In the genomic region with DNA sequence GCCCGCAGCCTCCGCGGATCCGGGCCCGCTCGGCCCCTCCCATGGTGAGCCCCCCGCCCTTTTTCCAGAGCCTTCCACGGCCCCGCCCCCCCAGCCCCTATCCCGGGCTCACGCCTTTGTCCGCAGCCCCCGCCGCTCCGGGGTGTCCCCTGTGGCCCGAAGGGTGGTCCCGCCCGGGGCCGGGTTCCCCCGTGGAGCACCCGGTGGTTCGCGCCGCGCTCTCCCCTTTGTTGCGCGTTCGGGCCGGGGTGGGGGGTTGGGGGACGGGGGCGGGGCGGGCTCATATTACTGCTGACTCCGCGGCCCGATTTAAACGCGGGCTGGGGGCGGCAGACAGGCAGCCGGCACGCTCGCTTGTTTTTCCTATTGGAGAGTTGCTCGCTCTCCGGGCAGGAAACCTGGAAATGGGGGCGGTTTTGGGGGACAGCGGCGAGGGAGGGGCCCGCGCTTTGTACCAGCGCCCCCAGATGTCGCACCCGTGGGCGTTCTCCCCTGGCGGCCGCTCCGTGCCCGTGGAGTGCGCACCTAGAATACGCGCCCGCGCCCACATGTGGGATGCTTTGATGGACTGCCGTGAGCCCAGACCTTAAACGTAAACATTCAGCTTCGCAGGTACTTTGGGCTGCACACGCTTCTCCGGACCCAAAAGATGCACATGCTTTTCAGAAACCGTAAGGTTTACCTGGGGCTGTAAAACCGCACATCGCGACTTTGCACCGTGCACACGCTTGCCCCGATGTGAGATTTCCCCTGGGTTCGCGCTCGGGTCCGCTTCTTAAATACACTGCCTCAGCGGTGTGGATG, we compare ENCODE assay signal across 1 cellular context.
TF ChIP-seq lines count a peak whose summit lies in the region.

No MANE protein-coding gene starts in this region.

TF ChIP-seq in HepG2, 621 proteins besides CTCF, POLR2A, EP300 and RAD21 (continues in another document):
- TF ChIP-seq ZNF720 (CRISPR knock-in tag; IDR thresholded peaks at IDR 0.05) (no peak), ZNF383 (CRISPR knock-in tag; IDR thresholded peaks at IDR 0.05; ENCODE audit: borderline replicate concordance) (no peak), TARDBP (CRISPR knock-in tag; IDR thresholded peaks at IDR 0.05) (no peak), FOXJ3 (CRISPR knock-in tag; IDR thresholded peaks at IDR 0.05; ENCODE audit: borderline replicate concordance) (no peak), EED (CRISPR knock-in tag; IDR thresholded peaks at IDR 0.05) (no peak), ZNF510 (CRISPR knock-in tag; IDR thresholded peaks at IDR 0.05; ENCODE audit: low read depth) (no peak), SNAI1 (CRISPR knock-in tag; IDR thresholded peaks at IDR 0.05; ENCODE audit: borderline replicate concordance) (no peak), KDM5B (CRISPR knock-in tag; IDR thresholded peaks at IDR 0.05; ENCODE audit: borderline replicate concordance) (no peak), AGO1 (IDR thresholded peaks at IDR 0.05; ENCODE audit: low read depth, low read length, poor library complexity, severe bottlenecking) (peak; percentile 67), DPF2 (CRISPR knock-in tag; IDR thresholded peaks at IDR 0.05; ENCODE audit: borderline replicate concordance, low read depth) (no peak), CENPX (CRISPR knock-in tag; IDR thresholded peaks at IDR 0.05) (no peak), KDM2A (CRISPR knock-in tag; IDR thresholded peaks at IDR 0.05; ENCODE audit: borderline replicate concordance, low read depth) (peak; percentile 44; the same call in 1 of the 2 replicates), ZSCAN22 (CRISPR knock-in tag; IDR thresholded peaks at IDR 0.05) (no peak), ZBTB38 (CRISPR knock-in tag; IDR thresholded peaks at IDR 0.05) (0 out of 2 replicates have a peak, but pooled peaks have one; percentile 35), BHLHE40 (IDR thresholded peaks at IDR 0.05; ENCODE audit: low read length) (no peak), GABPB1 (CRISPR knock-in tag; IDR thresholded peaks at IDR 0.05) (0 out of 2 replicates have a peak, but pooled peaks have one; percentile 11), TSC22D2 (CRISPR knock-in tag; IDR thresholded peaks at IDR 0.05; ENCODE audit: borderline replicate concordance) (no peak), HIVEP1 (CRISPR knock-in tag; IDR thresholded peaks at IDR 0.05) (0 out of 2 replicates have a peak, but pooled peaks have one; percentile 18), SRSF1 (optimal IDR thresholded peaks at IDR 0.05; ENCODE audit: low read depth, low read length) (peak; percentile 38), ZNF275 (CRISPR knock-in tag; IDR thresholded peaks at IDR 0.05; ENCODE audit: borderline replicate concordance) (no peak), NFAT5 (CRISPR knock-in tag; IDR thresholded peaks at IDR 0.05) (0 out of 2 replicates have a peak, but pooled peaks have one; percentile 31), MED1 (CRISPR knock-in tag; IDR thresholded peaks at IDR 0.05) (no peak), MYC (CRISPR knock-in tag; IDR thresholded peaks at IDR 0.05; ENCODE audit: borderline replicate concordance) (peak; percentile 2; the same call in 1 of the 2 replicates), HNRNPUL1 (IDR thresholded peaks at IDR 0.05; ENCODE audit: low read depth, low read length) (no peak), ZNF34 (CRISPR knock-in tag; IDR thresholded peaks at IDR 0.05; ENCODE audit: borderline replicate concordance) (no peak)
- TF ChIP-seq, protein P1, sequence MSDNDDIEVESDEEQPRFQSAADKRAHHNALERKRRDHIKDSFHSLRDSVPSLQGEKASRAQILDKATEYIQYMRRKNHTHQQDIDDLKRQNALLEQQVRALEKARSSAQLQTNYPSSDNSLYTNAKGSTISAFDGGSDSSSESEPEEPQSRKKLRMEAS (IDR thresholded peaks at IDR 0.05), result peak; percentile 40
- TF ChIP-seq, protein P2, sequence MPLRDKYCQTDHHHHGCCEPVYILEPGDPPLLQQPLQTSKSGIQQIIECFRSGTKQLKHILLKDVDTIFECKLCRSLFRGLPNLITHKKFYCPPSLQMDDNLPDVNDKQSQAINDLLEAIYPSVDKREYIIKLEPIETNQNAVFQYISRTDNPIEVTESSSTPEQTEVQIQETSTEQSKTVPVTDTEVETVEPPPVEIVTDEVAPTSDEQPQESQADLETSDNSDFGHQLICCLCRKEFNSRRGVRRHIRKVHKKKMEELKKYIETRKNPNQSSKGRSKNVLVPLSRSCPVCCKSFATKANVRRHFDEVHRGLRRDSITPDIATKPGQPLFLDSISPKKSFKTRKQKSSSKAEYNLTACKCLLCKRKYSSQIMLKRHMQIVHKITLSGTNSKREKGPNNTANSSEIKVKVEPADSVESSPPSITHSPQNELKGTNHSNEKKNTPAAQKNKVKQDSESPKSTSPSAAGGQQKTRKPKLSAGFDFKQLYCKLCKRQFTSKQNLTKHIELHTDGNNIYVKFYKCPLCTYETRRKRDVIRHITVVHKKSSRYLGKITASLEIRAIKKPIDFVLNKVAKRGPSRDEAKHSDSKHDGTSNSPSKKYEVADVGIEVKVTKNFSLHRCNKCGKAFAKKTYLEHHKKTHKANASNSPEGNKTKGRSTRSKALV (CRISPR knock-in tag; IDR thresholded peaks at IDR 0.05), result 0 out of 2 replicates have a peak, but pooled peaks have one; percentile 18
- TF ChIP-seq, protein P3, sequence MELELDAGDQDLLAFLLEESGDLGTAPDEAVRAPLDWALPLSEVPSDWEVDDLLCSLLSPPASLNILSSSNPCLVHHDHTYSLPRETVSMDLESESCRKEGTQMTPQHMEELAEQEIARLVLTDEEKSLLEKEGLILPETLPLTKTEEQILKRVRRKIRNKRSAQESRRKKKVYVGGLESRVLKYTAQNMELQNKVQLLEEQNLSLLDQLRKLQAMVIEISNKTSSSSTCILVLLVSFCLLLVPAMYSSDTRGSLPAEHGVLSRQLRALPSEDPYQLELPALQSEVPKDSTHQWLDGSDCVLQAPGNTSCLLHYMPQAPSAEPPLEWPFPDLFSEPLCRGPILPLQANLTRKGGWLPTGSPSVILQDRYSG (CRISPR knock-in tag; IDR thresholded peaks at IDR 0.05), result no peak
- TF ChIP-seq, protein P4, sequence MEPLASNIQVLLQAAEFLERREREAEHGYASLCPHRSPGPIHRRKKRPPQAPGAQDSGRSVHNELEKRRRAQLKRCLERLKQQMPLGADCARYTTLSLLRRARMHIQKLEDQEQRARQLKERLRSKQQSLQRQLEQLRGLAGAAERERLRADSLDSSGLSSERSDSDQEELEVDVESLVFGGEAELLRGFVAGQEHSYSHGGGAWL (CRISPR knock-in tag; IDR thresholded peaks at IDR 0.05), result peak; percentile 44; the same call in 1 of the 2 replicates
- TF ChIP-seq, protein P5, sequence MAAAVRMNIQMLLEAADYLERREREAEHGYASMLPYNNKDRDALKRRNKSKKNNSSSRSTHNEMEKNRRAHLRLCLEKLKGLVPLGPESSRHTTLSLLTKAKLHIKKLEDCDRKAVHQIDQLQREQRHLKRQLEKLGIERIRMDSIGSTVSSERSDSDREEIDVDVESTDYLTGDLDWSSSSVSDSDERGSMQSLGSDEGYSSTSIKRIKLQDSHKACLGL (CRISPR knock-in tag; IDR thresholded peaks at IDR 0.05), result peak; percentile 54; the same call in 1 of the 2 replicates
- TF ChIP-seq, protein P6, sequence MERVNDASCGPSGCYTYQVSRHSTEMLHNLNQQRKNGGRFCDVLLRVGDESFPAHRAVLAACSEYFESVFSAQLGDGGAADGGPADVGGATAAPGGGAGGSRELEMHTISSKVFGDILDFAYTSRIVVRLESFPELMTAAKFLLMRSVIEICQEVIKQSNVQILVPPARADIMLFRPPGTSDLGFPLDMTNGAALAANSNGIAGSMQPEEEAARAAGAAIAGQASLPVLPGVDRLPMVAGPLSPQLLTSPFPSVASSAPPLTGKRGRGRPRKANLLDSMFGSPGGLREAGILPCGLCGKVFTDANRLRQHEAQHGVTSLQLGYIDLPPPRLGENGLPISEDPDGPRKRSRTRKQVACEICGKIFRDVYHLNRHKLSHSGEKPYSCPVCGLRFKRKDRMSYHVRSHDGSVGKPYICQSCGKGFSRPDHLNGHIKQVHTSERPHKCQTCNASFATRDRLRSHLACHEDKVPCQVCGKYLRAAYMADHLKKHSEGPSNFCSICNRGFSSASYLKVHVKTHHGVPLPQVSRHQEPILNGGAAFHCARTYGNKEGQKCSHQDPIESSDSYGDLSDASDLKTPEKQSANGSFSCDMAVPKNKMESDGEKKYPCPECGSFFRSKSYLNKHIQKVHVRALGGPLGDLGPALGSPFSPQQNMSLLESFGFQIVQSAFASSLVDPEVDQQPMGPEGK (CRISPR knock-in tag; IDR thresholded peaks at IDR 0.05), result peak; percentile 59
- TF ChIP-seq, protein P7, sequence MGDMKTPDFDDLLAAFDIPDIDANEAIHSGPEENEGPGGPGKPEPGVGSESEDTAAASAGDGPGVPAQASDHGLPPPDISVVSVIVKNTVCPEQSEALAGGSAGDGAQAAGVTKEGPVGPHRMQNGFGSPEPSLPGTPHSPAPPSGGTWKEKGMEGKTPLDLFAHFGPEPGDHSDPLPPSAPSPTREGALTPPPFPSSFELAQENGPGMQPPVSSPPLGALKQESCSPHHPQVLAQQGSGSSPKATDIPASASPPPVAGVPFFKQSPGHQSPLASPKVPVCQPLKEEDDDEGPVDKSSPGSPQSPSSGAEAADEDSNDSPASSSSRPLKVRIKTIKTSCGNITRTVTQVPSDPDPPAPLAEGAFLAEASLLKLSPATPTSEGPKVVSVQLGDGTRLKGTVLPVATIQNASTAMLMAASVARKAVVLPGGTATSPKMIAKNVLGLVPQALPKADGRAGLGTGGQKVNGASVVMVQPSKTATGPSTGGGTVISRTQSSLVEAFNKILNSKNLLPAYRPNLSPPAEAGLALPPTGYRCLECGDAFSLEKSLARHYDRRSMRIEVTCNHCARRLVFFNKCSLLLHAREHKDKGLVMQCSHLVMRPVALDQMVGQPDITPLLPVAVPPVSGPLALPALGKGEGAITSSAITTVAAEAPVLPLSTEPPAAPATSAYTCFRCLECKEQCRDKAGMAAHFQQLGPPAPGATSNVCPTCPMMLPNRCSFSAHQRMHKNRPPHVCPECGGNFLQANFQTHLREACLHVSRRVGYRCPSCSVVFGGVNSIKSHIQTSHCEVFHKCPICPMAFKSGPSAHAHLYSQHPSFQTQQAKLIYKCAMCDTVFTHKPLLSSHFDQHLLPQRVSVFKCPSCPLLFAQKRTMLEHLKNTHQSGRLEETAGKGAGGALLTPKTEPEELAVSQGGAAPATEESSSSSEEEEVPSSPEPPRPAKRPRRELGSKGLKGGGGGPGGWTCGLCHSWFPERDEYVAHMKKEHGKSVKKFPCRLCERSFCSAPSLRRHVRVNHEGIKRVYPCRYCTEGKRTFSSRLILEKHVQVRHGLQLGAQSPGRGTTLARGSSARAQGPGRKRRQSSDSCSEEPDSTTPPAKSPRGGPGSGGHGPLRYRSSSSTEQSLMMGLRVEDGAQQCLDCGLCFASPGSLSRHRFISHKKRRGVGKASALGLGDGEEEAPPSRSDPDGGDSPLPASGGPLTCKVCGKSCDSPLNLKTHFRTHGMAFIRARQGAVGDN (CRISPR knock-in tag; IDR thresholded peaks at IDR 0.05), result 0 out of 2 replicates have a peak, but pooled peaks have one; percentile 16
- TF ChIP-seq, protein P8, sequence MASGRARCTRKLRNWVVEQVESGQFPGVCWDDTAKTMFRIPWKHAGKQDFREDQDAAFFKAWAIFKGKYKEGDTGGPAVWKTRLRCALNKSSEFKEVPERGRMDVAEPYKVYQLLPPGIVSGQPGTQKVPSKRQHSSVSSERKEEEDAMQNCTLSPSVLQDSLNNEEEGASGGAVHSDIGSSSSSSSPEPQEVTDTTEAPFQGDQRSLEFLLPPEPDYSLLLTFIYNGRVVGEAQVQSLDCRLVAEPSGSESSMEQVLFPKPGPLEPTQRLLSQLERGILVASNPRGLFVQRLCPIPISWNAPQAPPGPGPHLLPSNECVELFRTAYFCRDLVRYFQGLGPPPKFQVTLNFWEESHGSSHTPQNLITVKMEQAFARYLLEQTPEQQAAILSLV (CRISPR knock-in tag; IDR thresholded peaks at IDR 0.05; ENCODE audit: borderline replicate concordance), result 0 out of 2 replicates have a peak, but pooled peaks have one; percentile 40
